In the genomic region with DNA sequence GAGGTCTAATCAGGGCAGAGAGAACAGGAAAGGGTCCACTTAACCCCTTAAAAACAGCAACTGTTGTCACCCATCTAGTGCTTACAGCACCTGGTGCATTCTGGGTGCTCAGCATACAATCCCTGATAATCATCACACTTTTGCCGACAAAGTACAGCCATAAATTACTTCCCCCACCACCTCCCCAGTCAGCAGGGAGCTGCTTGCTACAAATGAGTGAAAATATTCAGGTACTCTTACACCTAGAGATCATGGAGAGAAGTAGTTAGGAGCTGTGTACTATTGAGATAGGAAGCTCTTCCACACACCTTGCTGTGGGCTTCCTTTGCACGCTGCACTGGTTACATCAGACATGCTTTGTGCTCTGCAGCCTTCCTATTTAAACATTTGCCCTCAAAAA, we compare ENCODE assay signal across 30 cellular contexts.
"Had no signal": no experiment of that assay in that cellular context is flagged by ENCODE, and none has a peak within 500 bp of the region (broad histone marks: within the 10 kb centered on the region; RNA-seq: fewer than 3 reads in every experiment).

No MANE protein-coding gene starts in this region.

- H2AFZ ChIP-seq: parathyroid adenoma had no signal

- H3K4me3 ChIP-seq: heart left ventricle, psoas muscle, sigmoid colon, suprapubic skin, tibial artery, upper lobe of right lung had no signal

- H3K36me3 Mint-ChIP-seq: naive thymus-derived CD8-positive, alpha-beta T cell; stimulated activated effector memory CD8-positive, alpha-beta T cell treated with anti-CD3 and anti-CD28 coated beads, Interleukin-12 subunit alpha, Interleukin-12 subunit beta, amount 100 ng/mL, for 72 hours had no signal

- H3K27ac Mint-ChIP-seq: activated CD4-positive, alpha-beta memory T cell treated with anti-CD3 and anti-CD28 coated beads, Interleukin-2, amount 10 ng/mL, durations not matched to agents 7 days and 5 days; activated CD4-positive, alpha-beta T cell treated with anti-CD3 and anti-CD28 coated beads, Interleukin-2, amount 10 ng/mL, durations not matched to agents 7 days and 5 days; activated T-cell treated with anti-CD3 and anti-CD28 coated beads, Interleukin-2, amount 50 U/mL, for 24 hours; activated T-helper 17 cell treated with anti-CD3 and anti-CD28 coated beads, Interleukin-2, amount 50 U/mL, for 72 hours; immature natural killer cell; naive thymus-derived CD8-positive, alpha-beta T cell; stimulated activated effector memory CD8-positive, alpha-beta T cell treated with anti-CD3 and anti-CD28 coated beads, Interleukin-12 subunit alpha, Interleukin-12 subunit beta, amount 100 ng/mL, for 72 hours had no signal

- H3K36me3 ChIP-seq: heart left ventricle, sigmoid colon, suprapubic skin, tibial artery, upper lobe of right lung, WERI-Rb-1 had no signal

- ATAC-seq: activated T-helper 17 cell treated with anti-CD3 and anti-CD28 coated beads, Interleukin-2, amount 50 U/mL, for 72 hours; heart left ventricle; naive thymus-derived CD8-positive, alpha-beta T cell; psoas muscle; stimulated activated effector memory CD8-positive, alpha-beta T cell treated with anti-CD3 and anti-CD28 coated beads, Interleukin-12 subunit alpha, Interleukin-12 subunit beta, amount 100 ng/mL, for 72 hours; upper lobe of right lung had no signal

- DNase-seq: activated CD4-positive, alpha-beta memory T cell treated with anti-CD3 and anti-CD28 coated beads, Interleukin-2, amount 10 ng/mL, durations not matched to agents 7 days and 5 days; activated CD4-positive, alpha-beta T cell treated with anti-CD3 and anti-CD28 coated beads for 1 hour; activated CD4-positive, alpha-beta T cell treated with anti-CD3 and anti-CD28 coated beads, Interleukin-2, amount 10 ng/mL, durations not matched to agents 7 days and 5 days; activated CD8-positive, alpha-beta memory T cell treated with anti-CD3 and anti-CD28 coated beads, Interleukin-2, amount 50 U/mL, for 48 hours; activated gamma-delta T cell treated with Interleukin-2 at 50 U/mL for 16 hours; activated naive CD4-positive, alpha-beta T cell treated with anti-CD3 and anti-CD28 coated beads, Interleukin-2, amount 50 U/mL, for 16 hours; activated T-cell treated with anti-CD3 and anti-CD28 coated beads, Interleukin-2, amount 50 U/mL, for 24 hours; amniotic stem cell; cortex of kidney; foreskin fibroblast; heart left ventricle; hypothalamus; immature natural killer cell; midbrain; naive thymus-derived CD8-positive, alpha-beta T cell; occipital lobe; psoas muscle; sigmoid colon; small intestine; stimulated activated CD4-positive, alpha-beta T cell treated with anti-CD3 and anti-CD28 coated beads, Interleukin-4, amount 100 ng/mL, for 24 hours; T1000; tibial artery; upper lobe of right lung; WERI-Rb-1 had no signal

- H3K9me3 Mint-ChIP-seq: activated CD4-positive, alpha-beta memory T cell treated with anti-CD3 and anti-CD28 coated beads, Interleukin-2, amount 10 ng/mL, durations not matched to agents 7 days and 5 days; activated CD4-positive, alpha-beta T cell treated with anti-CD3 and anti-CD28 coated beads, Interleukin-2, amount 10 ng/mL, durations not matched to agents 7 days and 5 days; activated T-cell treated with anti-CD3 and anti-CD28 coated beads, Interleukin-2, amount 50 U/mL, for 24 hours; activated T-helper 17 cell treated with anti-CD3 and anti-CD28 coated beads, Interleukin-2, amount 50 U/mL, for 72 hours; immature natural killer cell; naive thymus-derived CD8-positive, alpha-beta T cell; neural crest cell; stimulated activated effector memory CD8-positive, alpha-beta T cell treated with anti-CD3 and anti-CD28 coated beads, Interleukin-12 subunit alpha, Interleukin-12 subunit beta, amount 100 ng/mL, for 72 hours had no signal

- H3K79me2 ChIP-seq: parathyroid adenoma had no signal

- H3K27me3 Mint-ChIP-seq: activated CD4-positive, alpha-beta memory T cell treated with anti-CD3 and anti-CD28 coated beads, Interleukin-2, amount 10 ng/mL, durations not matched to agents 7 days and 5 days; activated T-cell treated with anti-CD3 and anti-CD28 coated beads, Interleukin-2, amount 50 U/mL, for 24 hours; activated T-helper 17 cell treated with anti-CD3 and anti-CD28 coated beads, Interleukin-2, amount 50 U/mL, for 72 hours; naive thymus-derived CD8-positive, alpha-beta T cell had no signal

- H3K9me3 ChIP-seq: heart left ventricle, psoas muscle, sigmoid colon, suprapubic skin, tibial artery, upper lobe of right lung had no signal

- H3K4me1 Mint-ChIP-seq: activated CD4-positive, alpha-beta memory T cell treated with anti-CD3 and anti-CD28 coated beads, Interleukin-2, amount 10 ng/mL, durations not matched to agents 7 days and 5 days; activated CD4-positive, alpha-beta T cell treated with anti-CD3 and anti-CD28 coated beads, Interleukin-2, amount 10 ng/mL, durations not matched to agents 7 days and 5 days; activated T-helper 17 cell treated with anti-CD3 and anti-CD28 coated beads, Interleukin-2, amount 50 U/mL, for 72 hours; immature natural killer cell had no signal

- H3K27ac ChIP-seq: heart left ventricle, parathyroid adenoma, psoas muscle, sigmoid colon, suprapubic skin, tibial artery, upper lobe of right lung, WERI-Rb-1 had no signal

- FAIRE-seq: endothelial cell of umbilical vein, small intestine had no signal

- H3K4me1 ChIP-seq: heart left ventricle, parathyroid adenoma, psoas muscle, suprapubic skin, tibial artery, upper lobe of right lung had no signal

- H3K4me3 Mint-ChIP-seq: activated CD4-positive, alpha-beta memory T cell treated with anti-CD3 and anti-CD28 coated beads, Interleukin-2, amount 10 ng/mL, durations not matched to agents 7 days and 5 days; activated CD4-positive, alpha-beta T cell treated with anti-CD3 and anti-CD28 coated beads, Interleukin-2, amount 10 ng/mL, durations not matched to agents 7 days and 5 days; activated T-cell treated with anti-CD3 and anti-CD28 coated beads, Interleukin-2, amount 50 U/mL, for 24 hours; activated T-helper 17 cell treated with anti-CD3 and anti-CD28 coated beads, Interleukin-2, amount 50 U/mL, for 72 hours; immature natural killer cell; neural crest cell; stimulated activated effector memory CD8-positive, alpha-beta T cell treated with anti-CD3 and anti-CD28 coated beads, Interleukin-12 subunit alpha, Interleukin-12 subunit beta, amount 100 ng/mL, for 72 hours had no signal
